8 cellular contexts compared by ENCODE assay signal in genomic region chr11:120547871-120548681, GRCh38. TPM values are rescaled to one million over a fixed set of nuclear protein-coding genes. Genes with fewer than 3 reads are reported as not detected.
A peak's percentile ranks its signal among the peaks of the same experiment; 100 is the strongest.
DNase-seq lines count a peak whose midpoint lies in the region; ATAC-seq and TF ChIP-seq lines count a peak whose summit lies in the region.
"Had no signal": no experiment of that assay in that cellular context is flagged by ENCODE, and none has a peak within 500 bp of the region (broad histone marks: within the 10 kb centered on the region; RNA-seq: fewer than 3 reads in every experiment).

No MANE protein-coding gene starts in this region.

- ATAC-seq in Panc1, result peak; percentile 74
- ATAC-seq in activated T-cell treated with anti-CD3 and anti-CD28 coated beads, Interleukin-2, amount 50 U/mL, for 72 hours (replicated peaks in 1 of 2), result no peak

- intact Hi-C loops in Panc1 (cut with micrococcal nuclease; ENCODE audit: unreplicated experiment), result no loop called here

- CTCF ChIA-PET in Panc1 (lab: Charles Lee), result no interaction called here

- H3K27me3 Mint-ChIP-seq in mesothelial cell of epicardium (ENCODE audit: low read depth), result peaks cover 4% of the 10 kb centered on the region
- peaks cover 15% of the 10 kb centered on the region for H3K27me3 Mint-ChIP-seq in activated T-cell treated with anti-CD3 and anti-CD28 coated beads, Interleukin-2, amount 50 U/mL, for 72 hours (ENCODE audit: low read depth)

- BruUV-seq in Panc1 (replicated peaks; lab: Mats Ljungman, UMichigan), result no TSS peak

- H3K27me3 ChIP-seq in Panc1 (ENCODE audit: control insufficient read depth, insufficient read depth, low read length), result no peaks in the 10 kb centered on the region
- H3K27me3 ChIP-seq: SJSA1 had no signal

- no peak overlapping the region for H3K27ac ChIP-seq in Panc1 (ENCODE audit: low read length)
- H3K27ac ChIP-seq: SJSA1 had no signal

- H3K9me3 Mint-ChIP-seq in mesothelial cell of epicardium, result no peaks in the 10 kb centered on the region
- H3K9me3 Mint-ChIP-seq in activated T-cell treated with anti-CD3 and anti-CD28 coated beads, Interleukin-2, amount 50 U/mL, for 72 hours, result no peaks in the 10 kb centered on the region

- POLR2A ChIA-PET in Panc1 (lab: Charles Lee), result no interaction called here

- H3K9me3 ChIP-seq in Panc1 (ENCODE audit: control insufficient read depth, insufficient read depth, low read depth, low read length), result no peaks in the 10 kb centered on the region
- H3K9me3 ChIP-seq: SJSA1 had no signal

- DNase-seq in HK-2 (ENCODE audit: unreplicated experiment) (peak; percentile 85), Panc1 (ENCODE audit: low read depth, low spot score) (no peak), epidermal melanocyte (ENCODE audit: insufficient read length, low spot score) (peak; percentile 68), mesothelial cell of epicardium (ENCODE audit: low spot score in 2 of 2, unreplicated experiment in 2 of 2) (peak; percentile 54 to 83), GF-D8 (lab: John Stamatoyannopoulos, UW) (no peak)
- no peak for DNase-seq in activated CD4-positive, alpha-beta T cell treated with anti-CD3 and anti-CD28 coated beads for 4 hours
- DNase-seq in activated T-cell treated with anti-CD3 and anti-CD28 coated beads, Interleukin-2, amount 50 U/mL, for 72 hours, result no peak

- peak overlapping the region; percentile 83 for H3K27ac Mint-ChIP-seq in mesothelial cell of epicardium
- H3K27ac Mint-ChIP-seq in activated T-cell treated with anti-CD3 and anti-CD28 coated beads, Interleukin-2, amount 50 U/mL, for 72 hours, result no peak overlapping the region

- no peaks in the 10 kb centered on the region for H3K36me3 ChIP-seq in Panc1 (ENCODE audit: control insufficient read depth, insufficient read depth, low read length)
- H3K36me3 ChIP-seq: SJSA1 had no signal

- H3K4me3 Mint-ChIP-seq in mesothelial cell of epicardium, result no peak overlapping the region
- no peak overlapping the region for H3K4me3 Mint-ChIP-seq in activated T-cell treated with anti-CD3 and anti-CD28 coated beads, Interleukin-2, amount 50 U/mL, for 72 hours

- H3K4me1 ChIP-seq in Panc1 (ENCODE audit: control insufficient read depth, insufficient read depth, low read length), result peaks cover 7% of the 10 kb centered on the region; the same call in 1 of the 2 replicates
- H3K4me1 ChIP-seq: SJSA1 had no signal

- in situ Hi-C loops in Panc1 (cut with HindIII; ENCODE audit: low pct_unique_long_range_greater_than_20kb, low sequenced_read_pairs), result no loop called here

- peaks cover 38% of the 10 kb centered on the region for H3K4me1 Mint-ChIP-seq in mesothelial cell of epicardium
- no peaks in the 10 kb centered on the region for H3K4me1 Mint-ChIP-seq in activated T-cell treated with anti-CD3 and anti-CD28 coated beads, Interleukin-2, amount 50 U/mL, for 72 hours (ENCODE audit: low read depth)

- TF ChIP-seq CTCF in Panc1 (IDR thresholded peaks at IDR 0.05), result no peak
- TF ChIP-seq CTCF in mesothelial cell of epicardium (IDR thresholded peaks at IDR 0.05; ENCODE audit: unreplicated experiment), result no peak

- H3K36me3 Mint-ChIP-seq in mesothelial cell of epicardium, result no peaks in the 10 kb centered on the region
- no peaks in the 10 kb centered on the region for H3K36me3 Mint-ChIP-seq in activated T-cell treated with anti-CD3 and anti-CD28 coated beads, Interleukin-2, amount 50 U/mL, for 72 hours (ENCODE audit: insufficient read depth in 2 of 2)

- no peak overlapping the region for H3K4me3 ChIP-seq in Panc1 (ENCODE audit: low read depth in 2 of 2, low read length in 2 of 2)
- H3K4me3 ChIP-seq: SJSA1 had no signal

RNA-seq across cellular contexts. Expression of gene GRIK4, which starts 36.5 kb away (rescaled TPM):
- total RNA-seq in Panc1 (2021; ENCODE audit: unreplicated experiment), result 0.62 TPM
- polyA plus RNA-seq in Panc1 (2012; ENCODE audit: insufficient read length), result 0.17 TPM
- 1.5 to 2.2 TPM (median 1.8 TPM) in 3 replicates for total RNA-seq in mesothelial cell of epicardium
- under 1 TPM in 1 of 2 donors, not detected in 1; 0.12 TPM for total RNA-seq in activated T-cell treated with anti-CD3 and anti-CD28 coated beads, Interleukin-2, amount 50 U/mL, for 72 hours
- total RNA-seq: SJSA1 had no signal

Comparison
In these comparisons a context has a peak if more than half of its experiments do, and no peak if none do; other contexts are left out.
1. DNase-seq: peak in HK-2 (single experiment), epidermal melanocyte (single experiment) and mesothelial cell of epicardium (2 of 2); none in Panc1 (single experiment), activated CD4-positive, alpha-beta T cell treated with anti-CD3 and anti-CD28 coated beads for 4 hours (0 of 2), GF-D8 (single experiment) and activated T-cell treated with anti-CD3 and anti-CD28 coated beads, Interleukin-2, amount 50 U/mL, for 72 hours (0 of 2).